In genomic region chr20:62269378-62269777, GRCh38 we compare ENCODE assay signal across 1 cellular context.
TF ChIP-seq lines count a peak whose summit lies in the region.

No MANE protein-coding gene starts in this region.

TF ChIP-seq in WTC11, 78 proteins besides CTCF, POLR2A, EP300 and RAD21 (continued from another document):
- TF ChIP-seq ZMAT4 (CRISPR knock-in tag; IDR thresholded peaks at IDR 0.05) (no peak), USF1 (CRISPR knock-in tag; IDR thresholded peaks at IDR 0.05) (no peak), NR3C1 (CRISPR knock-in tag; conservative IDR thresholded peaks at IDR 0.05; ENCODE audit: low read depth) (no peak)
